22 cellular contexts compared by ENCODE assay signal in genomic region chr4:70739496-70740337, GRCh38. TPM values are rescaled to one million over a fixed set of nuclear protein-coding genes. Genes with fewer than 3 reads are reported as not detected.
DNase-seq lines count a peak whose midpoint lies in the region; ATAC-seq, FAIRE-seq and TF ChIP-seq lines count a peak whose summit lies in the region.
"Had no signal": no experiment of that assay in that cellular context is flagged by ENCODE, and none has a peak within 500 bp of the region (broad histone marks: within the 10 kb centered on the region; RNA-seq: fewer than 3 reads in every experiment).

No MANE protein-coding gene starts in this region.

- H3K36me3 Mint-ChIP-seq in nephron progenitor cell (ENCODE audit: low read depth), result no peaks in the 10 kb centered on the region
- H3K36me3 Mint-ChIP-seq: activated naive CD8-positive, alpha-beta T cell treated with anti-CD3 and anti-CD28 coated beads, Interleukin-2, amount 10 ng/mL, durations not matched to agents 7 days and 5 days; CD8-positive, alpha-beta memory T cell had no signal

- WGBS in HepG2 (ENCODE audit: low lambda C conversion rate), result 86% methylated on average over 6 of the region's 6 CpGs
- WGBS in right lobe of liver (ENCODE audit: insufficient coverage, low coverage, low lambda C conversion rate, missing lambda C conversion rate), result 81% methylated on average over 4 of the region's 6 CpGs

- peaks cover 3% of the 10 kb centered on the region for H3K27me3 Mint-ChIP-seq in nephron progenitor cell (ENCODE audit: low read depth, poor library complexity)
- H3K27me3 Mint-ChIP-seq: activated naive CD8-positive, alpha-beta T cell treated with anti-CD3 and anti-CD28 coated beads, Interleukin-2, amount 10 ng/mL, durations not matched to agents 7 days and 5 days; CD8-positive, alpha-beta memory T cell had no signal

- no peaks in the 10 kb centered on the region for H3K9me3 Mint-ChIP-seq in nephron progenitor cell
- H3K9me3 Mint-ChIP-seq: activated naive CD8-positive, alpha-beta T cell treated with anti-CD3 and anti-CD28 coated beads, Interleukin-2, amount 10 ng/mL, durations not matched to agents 7 days and 5 days; CD8-positive, alpha-beta memory T cell had no signal

- POLR2A ChIA-PET in HepG2 (lab: Yijun Ruan, JAX), result interaction anchor here (0.7 kb wide), 2 partner anchors 270 to 791 kb away, joined by 3 to 4 read pairs; no protein-coding TSS in a partner anchor

- H3K4me2 ChIP-seq in HepG2 (ENCODE audit: low read depth, low read length), result no peak overlapping the region

- H2AFZ ChIP-seq in HepG2 (ENCODE audit: low read length), result no peak overlapping the region

- TF ChIP-seq CTCF in HepG2 (CRISPR knock-in tag; IDR thresholded peaks at IDR 0.05) (no peak), right lobe of liver (IDR thresholded peaks at IDR 0.05) (no peak), upper lobe of right lung (IDR thresholded peaks at IDR 0.05) (no peak), nephron progenitor cell (IDR thresholded peaks at IDR 0.05) (no peak)

- CTCF ChIA-PET in HepG2 (lab: Yijun Ruan, JAX; ENCODE audit: low intra/inter-chr PET ratio, low total read pairs), result no interaction called here

- intact Hi-C loops in HepG2 (cut with micrococcal nuclease; ENCODE audit: unreplicated experiment), result no loop called here
- intact Hi-C loops in right lobe of liver (cut with DNase I), result no loop called here
- intact Hi-C loops in upper lobe of right lung (cut with DNase I), result no loop called here

- BruUV-seq in HepG2 (replicated peaks; lab: Mats Ljungman, UMichigan), result no TSS peak

- no peak for TF ChIP-seq POLR2A in HepG2 (IDR thresholded peaks at IDR 0.05; ENCODE audit: insufficient read depth in 1 of 2, low read depth in 2 of 2, low read length in 2 of 2)
- TF ChIP-seq POLR2A in right lobe of liver (IDR thresholded peaks at IDR 0.05), result no peak

- H3K27ac Mint-ChIP-seq in nephron progenitor cell, result no peak overlapping the region
- H3K27ac Mint-ChIP-seq: activated naive CD8-positive, alpha-beta T cell treated with anti-CD3 and anti-CD28 coated beads, Interleukin-2, amount 10 ng/mL, durations not matched to agents 7 days and 5 days; CD8-positive, alpha-beta memory T cell had no signal

- DNase-seq in HepG2 (ENCODE audit: low spot score) (peak; percentile 13), right lobe of liver (no peak), NOMO-1 treated with DMSO at 0.1 percent for 48 hours (lab: John Stamatoyannopoulos, UW; ENCODE audit: unreplicated experiment) (peak; percentile 82), upper lobe of right lung (no peak), hypothalamus (lab: John Stamatoyannopoulos, UW) (no peak), nephron progenitor cell (no peak), kidney tubule cell (ENCODE audit: low spot score) (no peak)
- DNase-seq: activated CD4-positive, CD25-positive, alpha-beta regulatory T cell; activated naive CD8-positive, alpha-beta T cell treated with anti-CD3 and anti-CD28 coated beads, Interleukin-2, amount 10 ng/mL, durations not matched to agents 7 days and 5 days; CD8-positive, alpha-beta memory T cell; dermis blood vessel endothelial cell; erythroblast; KG1; NCI-H446; SHP77; stimulated activated CD4-positive, alpha-beta T cell treated with anti-CD3 and anti-CD28 coated beads, Interleukin-15, amount 100 ng/mL, for 24 hours; stimulated activated naive CD4-positive, alpha-beta T cell treated with Interleukin-2 at 50 U/mL for 16 hours; T-helper 2 cell; uterus had no signal

- TF ChIP-seq EP300 in HepG2 (IDR thresholded peaks at IDR 0.05; ENCODE audit: low read depth in 2 of 2, low read length in 2 of 2) (no peak), HepG2 (CRISPR knock-in tag; IDR thresholded peaks at IDR 0.05; ENCODE audit: borderline replicate concordance) (no peak)

- H3K9ac ChIP-seq in HepG2 (ENCODE audit: insufficient read depth, low read depth, low read length), result no peak overlapping the region

- H3K4me1 Mint-ChIP-seq in nephron progenitor cell, result peaks cover 27% of the 10 kb centered on the region

- H3K79me2 ChIP-seq in HepG2 (ENCODE audit: insufficient read depth, low read length), result no peaks in the 10 kb centered on the region

- peaks cover 28% of the 10 kb centered on the region for H3K4me1 ChIP-seq in HepG2 (ENCODE audit: insufficient read depth, low read length)
- H3K4me1 ChIP-seq in right lobe of liver, result peaks cover 0 to 20% (median 8%) of the 10 kb centered on the region in 4 donors
- H3K4me1 ChIP-seq in upper lobe of right lung, result peaks cover 45% of the 10 kb centered on the region

- H3K27ac ChIP-seq in HepG2 (ENCODE audit: extremely low read length, insufficient read depth, low read length) (no peak overlapping the region), right lobe of liver (no peak overlapping the region), upper lobe of right lung (peak overlapping the region; percentile 51)
- H3K27ac ChIP-seq: breast epithelium, neutrophil, uterus had no signal

- H3K36me3 ChIP-seq in HepG2 (replicated peaks in 1 of 2; ENCODE audit: control insufficient read depth in 1 of 2, insufficient read depth in 2 of 2, low read length in 2 of 2) (no peaks in the 10 kb centered on the region), right lobe of liver (no peaks in the 10 kb centered on the region), upper lobe of right lung (no peaks in the 10 kb centered on the region)
- H3K36me3 ChIP-seq: breast epithelium, neutrophil, uterus had no signal

- H3K4me3 Mint-ChIP-seq in nephron progenitor cell, result no peak overlapping the region
- H3K4me3 Mint-ChIP-seq: activated naive CD8-positive, alpha-beta T cell treated with anti-CD3 and anti-CD28 coated beads, Interleukin-2, amount 10 ng/mL, durations not matched to agents 7 days and 5 days had no signal

- no peaks in the 10 kb centered on the region for H3K9me3 ChIP-seq in HepG2 (ENCODE audit: low read length)
- no peaks in the 10 kb centered on the region for H3K9me3 ChIP-seq in right lobe of liver
- H3K9me3 ChIP-seq in upper lobe of right lung, result no peaks in the 10 kb centered on the region
- H3K9me3 ChIP-seq: breast epithelium, neutrophil, uterus had no signal

- in situ Hi-C loops in HepG2 (cut with HindIII; ENCODE audit: extremely low pct_ligation_motif_present, low pct_unique_long_range_greater_than_20kb), result no loop called here

- no peak for TF ChIP-seq RAD21 in HepG2 (CRISPR knock-in tag; IDR thresholded peaks at IDR 0.05)

- H4K20me1 ChIP-seq in HepG2 (ENCODE audit: insufficient read depth, low read length), result no peaks in the 10 kb centered on the region

- no peaks in the 10 kb centered on the region for H3K27me3 ChIP-seq in HepG2 (ENCODE audit: control insufficient read depth in 1 of 2, insufficient read depth in 2 of 2, low read length in 2 of 2)
- H3K27me3 ChIP-seq in right lobe of liver, result no peaks in the 10 kb centered on the region
- no peaks in the 10 kb centered on the region for H3K27me3 ChIP-seq in upper lobe of right lung
- H3K27me3 ChIP-seq: breast epithelium, neutrophil, uterus had no signal

- H3K4me3 ChIP-seq in HepG2 (replicated peaks in 1 of 3; ENCODE audit: insufficient read depth in 1 of 3, low read depth in 2 of 3, low read length in 3 of 3) (no peak overlapping the region), right lobe of liver (no peak overlapping the region), upper lobe of right lung (no peak overlapping the region)
- H3K4me3 ChIP-seq: breast epithelium, uterus had no signal

- no peak for FAIRE-seq in HepG2 (lab: Jason Lieb, UNC)

- ATAC-seq in HepG2, result no peak
- no peak for ATAC-seq in right lobe of liver
- peak; percentile 34 for ATAC-seq in esophagus mucosa
- ATAC-seq in upper lobe of right lung, result peak; percentile 62

RNA-seq across cellular contexts. Expression of gene RUFY3, which starts 18.0 kb away (rescaled TPM):
- total RNA-seq in HepG2 (2016; rRNA removed; fragmentation: Illumina TruSeq; extraction: Trizol), result 21.3 and 25.3 TPM in 2 replicates
- 19.0 and 22.8 TPM in 2 replicates for total RNA-seq in HepG2 (2016; cell fraction: cytosol; rRNA removed; fragmentation: Illumina TruSeq; extraction: Trizol; ENCODE audit: low read depth)
- total RNA-seq in HepG2 (2016; cell fraction: insoluble cytoplasmic fraction; rRNA removed; fragmentation: Illumina TruSeq; extraction: Trizol), result 17.5 and 24.4 TPM in 2 replicates
- total RNA-seq in HepG2 (2016; cell fraction: membrane; rRNA removed; fragmentation: Illumina TruSeq; extraction: Trizol), result 10.5 and 13.3 TPM in 2 replicates
- 37.3 and 46.8 TPM in 2 replicates for total RNA-seq in HepG2 (2016; cell fraction: nucleus; rRNA removed; fragmentation: Illumina TruSeq; extraction: Trizol)
- polyA plus RNA-seq in HepG2 (2011; rRNA removed), result 17.9 and 19.9 TPM in 2 replicates
- polyA plus RNA-seq in HepG2 (2011; cell fraction: cytosol; rRNA removed), result 4.1 and 7.8 TPM in 2 replicates
- 21.0 and 24.2 TPM in 2 replicates for polyA plus RNA-seq in HepG2 (2011; cell fraction: nucleus; rRNA removed)
- 13.1 and 13.2 TPM in 2 replicates for polyA plus RNA-seq in HepG2 (2012)
- polyA plus RNA-seq in HepG2 (2016; cell fraction: cytosol; fragmentation: Illumina TruSeq; extraction: Trizol; ENCODE audit: low read depth), result 1.9 and 2.2 TPM in 2 replicates
- 13.1 and 13.9 TPM in 2 replicates for polyA plus RNA-seq in HepG2 (2016; cell fraction: insoluble cytoplasmic fraction; fragmentation: Illumina TruSeq; extraction: Trizol; ENCODE audit: low read depth)
- polyA plus RNA-seq in HepG2 (2016; cell fraction: membrane; fragmentation: Illumina TruSeq; extraction: Trizol; ENCODE audit: low read depth), result 5.0 and 6.4 TPM in 2 replicates
- polyA plus RNA-seq in HepG2 (2016; cell fraction: nucleus; fragmentation: Illumina TruSeq; extraction: Trizol; ENCODE audit: insufficient read depth, low read depth), result 48.1 and 50.4 TPM in 2 replicates
- 4.8 and 10.2 TPM in 2 replicates for polyA minus RNA-seq in HepG2 (2011; rRNA and poly(A)+ RNA removed; ENCODE audit: low replicate concordance)
- polyA minus RNA-seq in HepG2 (2011; cell fraction: cytosol; rRNA and poly(A)+ RNA removed), result 9.5 and 10.0 TPM in 2 replicates
- polyA minus RNA-seq in HepG2 (2011; cell fraction: nucleus; rRNA and poly(A)+ RNA removed), result 53.9 and 54.2 TPM in 2 replicates
- 10 to 100 TPM; 24.1 to 58.3 (median 30.3) TPM for total RNA-seq in right lobe of liver
- 43.1 TPM for total RNA-seq in esophagus mucosa
- 98.2 TPM for total RNA-seq in upper lobe of right lung

RNA-seq across cellular contexts. Expression of gene UTP3, which starts 51.4 kb away (rescaled TPM):
- total RNA-seq in HepG2 (2016; rRNA removed; fragmentation: Illumina TruSeq; extraction: Trizol) (19.5 and 27.5 TPM in 2 replicates), right lobe of liver (10 to 100 TPM; 10.2 to 22.3 (median 14.0) TPM), esophagus mucosa (19.1 TPM), upper lobe of right lung (27.2 TPM)
- 2.4 and 3.1 TPM in 2 replicates for total RNA-seq in HepG2 (2016; cell fraction: cytosol; rRNA removed; fragmentation: Illumina TruSeq; extraction: Trizol; ENCODE audit: low read depth)
- 21.0 and 26.4 TPM in 2 replicates for total RNA-seq in HepG2 (2016; cell fraction: insoluble cytoplasmic fraction; rRNA removed; fragmentation: Illumina TruSeq; extraction: Trizol)
- total RNA-seq in HepG2 (2016; cell fraction: membrane; rRNA removed; fragmentation: Illumina TruSeq; extraction: Trizol), result 5.4 and 6.2 TPM in 2 replicates
- total RNA-seq in HepG2 (2016; cell fraction: nucleus; rRNA removed; fragmentation: Illumina TruSeq; extraction: Trizol), result 14.5 and 15.6 TPM in 2 replicates
- polyA plus RNA-seq in HepG2 (2011; rRNA removed), result 6.4 and 6.9 TPM in 2 replicates
- polyA plus RNA-seq in HepG2 (2011; cell fraction: cytosol; rRNA removed), result 6.7 and 8.2 TPM in 2 replicates
- 4.0 and 5.3 TPM in 2 replicates for polyA plus RNA-seq in HepG2 (2011; cell fraction: nucleus; rRNA removed)
- polyA plus RNA-seq in HepG2 (2012), result 15.6 and 19.2 TPM in 2 replicates
- polyA plus RNA-seq in HepG2 (2016; cell fraction: cytosol; fragmentation: Illumina TruSeq; extraction: Trizol; ENCODE audit: low read depth), result 2.3 and 2.4 TPM in 2 replicates
- 38.1 and 40.4 TPM in 2 replicates for polyA plus RNA-seq in HepG2 (2016; cell fraction: insoluble cytoplasmic fraction; fragmentation: Illumina TruSeq; extraction: Trizol; ENCODE audit: low read depth)
- 4.2 and 4.7 TPM in 2 replicates for polyA plus RNA-seq in HepG2 (2016; cell fraction: membrane; fragmentation: Illumina TruSeq; extraction: Trizol; ENCODE audit: low read depth)
- 17.1 and 19.6 TPM in 2 replicates for polyA plus RNA-seq in HepG2 (2016; cell fraction: nucleus; fragmentation: Illumina TruSeq; extraction: Trizol; ENCODE audit: insufficient read depth, low read depth)
- 1.8 and 3.3 TPM in 2 replicates for polyA minus RNA-seq in HepG2 (2011; rRNA and poly(A)+ RNA removed; ENCODE audit: low replicate concordance)
- polyA minus RNA-seq in HepG2 (2011; cell fraction: cytosol; rRNA and poly(A)+ RNA removed), result 3.5 and 3.7 TPM in 2 replicates
- 7.6 and 9.1 TPM in 2 replicates for polyA minus RNA-seq in HepG2 (2011; cell fraction: nucleus; rRNA and poly(A)+ RNA removed)

Comparison
In these comparisons a context has a peak if more than half of its experiments do, and no peak if none do; other contexts are left out.
1. DNase-seq: peak in HepG2 (single experiment) and NOMO-1 treated with DMSO at 0.1 percent for 48 hours (single experiment); none in right lobe of liver (0 of 3), upper lobe of right lung (single experiment), hypothalamus (0 of 51), nephron progenitor cell (single experiment) and kidney tubule cell (single experiment).
2. ATAC-seq: peak in esophagus mucosa (single experiment) and upper lobe of right lung (single experiment); none in HepG2 (single experiment) and right lobe of liver (0 of 4).